ENCODE assay signal across 13 cellular contexts in genomic region chr6:7150381-7151064, GRCh38. TPM values are rescaled to one million over a fixed set of nuclear protein-coding genes. Genes with fewer than 3 reads are reported as not detected.
A peak's percentile ranks its signal among the peaks of the same experiment; 100 is the strongest.
DNase-seq lines count a peak whose midpoint lies in the region; ATAC-seq and TF ChIP-seq lines count a peak whose summit lies in the region.
"Had no signal": no experiment of that assay in that cellular context is flagged by ENCODE, and none has a peak within 500 bp of the region (broad histone marks: within the 10 kb centered on the region; RNA-seq: fewer than 3 reads in every experiment).

No MANE protein-coding gene starts in this region.

- CTCF ChIA-PET in PC-3 (lab: Charles Lee) = no interaction called here

- no peak overlapping the region for H3K9ac ChIP-seq in PC-3 (ENCODE audit: low read length)

- H3K4me1 Mint-ChIP-seq in HFFc6 (ENCODE audit: low read depth) = peaks cover 95% of the 10 kb centered on the region
- H3K4me1 Mint-ChIP-seq in activated T-helper 17 cell treated with anti-CD3 and anti-CD28 coated beads, Interleukin-2, amount 50 U/mL, for 72 hours = peaks cover 64% of the 10 kb centered on the region
- H3K4me1 Mint-ChIP-seq in nephron = peaks cover 75% of the 10 kb centered on the region

- no peaks in the 10 kb centered on the region for H3K9me2 ChIP-seq in PC-3 (replicated peaks; ENCODE audit: low read length)

- ATAC-seq in activated T-helper 17 cell treated with anti-CD3 and anti-CD28 coated beads, Interleukin-2, amount 50 U/mL, for 72 hours (replicated peaks) = no peak
- ATAC-seq in PC-3 = no peak
- ATAC-seq in HG02884 (IDR thresholded peaks at IDR 0.05; ENCODE audit: unreplicated experiment) = no peak

- H3K4me3 Mint-ChIP-seq in HFFc6 (no peak overlapping the region), nephron (no peak overlapping the region)
- no peak overlapping the region for H3K4me3 Mint-ChIP-seq in activated T-helper 17 cell treated with anti-CD3 and anti-CD28 coated beads, Interleukin-2, amount 50 U/mL, for 72 hours

- H3K79me2 ChIP-seq in PC-3 (ENCODE audit: low read length) (peaks cover 99% of the 10 kb centered on the region), osteoblast (ENCODE audit: insufficient read depth, low read length) (peaks cover 96% of the 10 kb centered on the region)

- H3K27me3 ChIP-seq in PC-3 (ENCODE audit: low read length) = no peaks in the 10 kb centered on the region
- H3K27me3 ChIP-seq in tibial nerve = no peaks in the 10 kb centered on the region
- no peaks in the 10 kb centered on the region for H3K27me3 ChIP-seq in osteoblast (ENCODE audit: insufficient read depth, low read length)
- H3K27me3 ChIP-seq: vagina had no signal

- H3K36me3 ChIP-seq in PC-3 (ENCODE audit: low read depth, low read length) = peaks cover 9% of the 10 kb centered on the region; the same call in 1 of the 2 replicates
- no peaks in the 10 kb centered on the region for H3K36me3 ChIP-seq in tibial nerve
- peaks cover 5% of the 10 kb centered on the region for H3K36me3 ChIP-seq in osteoblast (ENCODE audit: insufficient read depth, low read length)
- H3K36me3 ChIP-seq: vagina had no signal

- TF ChIP-seq CTCF in HFFc6 (IDR thresholded peaks at IDR 0.05) (no peak), nephron (IDR thresholded peaks at IDR 0.05; ENCODE audit: unreplicated experiment in 3 of 3) (no peak), PC-3 (conservative IDR thresholded peaks at IDR 0.05; ENCODE audit: low read depth, low read length) (no peak), tibial nerve (IDR thresholded peaks at IDR 0.05) (no peak), osteoblast (IDR thresholded peaks at IDR 0.05; ENCODE audit: extremely low read depth, low read depth, low read length) (no peak)

- H3K27me3 Mint-ChIP-seq in HFFc6 (ENCODE audit: insufficient read depth) (no peaks in the 10 kb centered on the region; the same call in 1 of the 2 replicates), nephron (ENCODE audit: low read depth) (no peaks in the 10 kb centered on the region)
- no peaks in the 10 kb centered on the region for H3K27me3 Mint-ChIP-seq in activated T-helper 17 cell treated with anti-CD3 and anti-CD28 coated beads, Interleukin-2, amount 50 U/mL, for 72 hours

- H4K20me1 ChIP-seq in PC-3 (ENCODE audit: low read length) (peaks cover 11% of the 10 kb centered on the region; the same call in 1 of the 2 replicates), osteoblast (ENCODE audit: insufficient read depth, low read length) (peaks cover 9% of the 10 kb centered on the region)

- H3K9me3 Mint-ChIP-seq in HFFc6 (no peaks in the 10 kb centered on the region), nephron (no peaks in the 10 kb centered on the region)
- H3K9me3 Mint-ChIP-seq in activated T-helper 17 cell treated with anti-CD3 and anti-CD28 coated beads, Interleukin-2, amount 50 U/mL, for 72 hours = no peaks in the 10 kb centered on the region

- DNase-seq in HFFc6 (no peak), NCI-H2029 (lab: John Stamatoyannopoulos, UW) (peak; percentile 96), PC-3 (no peak), tibial nerve (ENCODE audit: low spot score in 2 of 2) (no peak), osteoblast (ENCODE audit: insufficient read length, low spot score, missing footprints) (no peak)
- DNase-seq: COR-L47, hypothalamus, small intestine, T-helper 2 cell had no signal

- H3K4me3 ChIP-seq in PC-3 (ENCODE audit: low read length) = no peak overlapping the region
- no peak overlapping the region for H3K4me3 ChIP-seq in tibial nerve
- no peak overlapping the region for H3K4me3 ChIP-seq in osteoblast (ENCODE audit: insufficient read depth, low read length)
- H3K4me3 ChIP-seq: vagina had no signal

- H3K27ac Mint-ChIP-seq in HFFc6 (peak overlapping the region; percentile 64), nephron (peak overlapping the region; percentile 46 to 83 (median 67))
- H3K27ac Mint-ChIP-seq in activated T-helper 17 cell treated with anti-CD3 and anti-CD28 coated beads, Interleukin-2, amount 50 U/mL, for 72 hours = peak overlapping the region; percentile 21

- H3K4me2 ChIP-seq in PC-3 (ENCODE audit: low read length) = no peak overlapping the region
- H3K4me2 ChIP-seq in osteoblast (ENCODE audit: insufficient read depth, low read length) = no peak overlapping the region

- TF ChIP-seq EP300 in tibial nerve (IDR thresholded peaks at IDR 0.05) = no peak

- H3F3A ChIP-seq in PC-3 (ENCODE audit: low read length, unreplicated experiment) = no peaks in the 10 kb centered on the region

- H3K4me1 ChIP-seq in PC-3 (ENCODE audit: insufficient read depth, low read length) = peaks cover 57% of the 10 kb centered on the region
- peaks cover 0 to 84% (median 41%) of the 10 kb centered on the region in 4 donors for H3K4me1 ChIP-seq in tibial nerve
- peaks cover 61% of the 10 kb centered on the region for H3K4me1 ChIP-seq in osteoblast (ENCODE audit: insufficient read depth, low read length)

- POLR2A ChIA-PET in PC-3 (lab: Charles Lee; ENCODE audit: unreplicated experiment) = no interaction called here

- no peak overlapping the region for H3K27ac ChIP-seq in PC-3 (ENCODE audit: low read length)
- H3K27ac ChIP-seq in tibial nerve = no peak overlapping the region
- no peak overlapping the region for H3K27ac ChIP-seq in osteoblast (ENCODE audit: low read depth, low read length)
- H3K27ac ChIP-seq: vagina had no signal

- no peak for TF ChIP-seq POLR2A in tibial nerve (IDR thresholded peaks at IDR 0.05)

- 76 to 81% methylated on average over 14 of the region's 14 CpGs for WGBS in tibial nerve, 2 donors

- intact Hi-C loops in PC-3 (cut with micrococcal nuclease) = no loop called here

- H3K36me3 Mint-ChIP-seq in HFFc6 (ENCODE audit: low read depth) = peaks cover 4% of the 10 kb centered on the region; the same call in 1 of the 2 replicates
- H3K36me3 Mint-ChIP-seq in activated T-helper 17 cell treated with anti-CD3 and anti-CD28 coated beads, Interleukin-2, amount 50 U/mL, for 72 hours (ENCODE audit: low read depth) = peaks cover 8% of the 10 kb centered on the region
- H3K36me3 Mint-ChIP-seq in nephron (ENCODE audit: low read depth) = no peaks in the 10 kb centered on the region

- H2AFZ ChIP-seq in PC-3 (ENCODE audit: low read length) = no peak overlapping the region
- no peak overlapping the region for H2AFZ ChIP-seq in osteoblast (ENCODE audit: low read length)

- H3K9me3 ChIP-seq in PC-3 (ENCODE audit: low read length) (no peaks in the 10 kb centered on the region), tibial nerve (no peaks in the 10 kb centered on the region), osteoblast (ENCODE audit: low read depth, low read length) (no peaks in the 10 kb centered on the region)
- H3K9me3 ChIP-seq: vagina had no signal

- no TSS peak for BruUV-seq in PC-3 (replicated peaks; lab: Mats Ljungman, UMichigan)

RNA-seq across cellular contexts. Expression of gene RREB1, which starts 42.8 kb away (rescaled TPM):
- total RNA-seq in HFFc6 (2021; fragmentation: NEBNext Ultra II Directional; extraction: Animal tissue kit (Norgen Biotek cat#: 25700)) = 10 to 100 TPM; 17.5 to 23.5 (median 20.1) TPM
- total RNA-seq in activated T-helper 17 cell treated with anti-CD3 and anti-CD28 coated beads, Interleukin-2, amount 50 U/mL, for 72 hours = 10 to 100 TPM; 14.8 to 21.9 TPM
- 26.0 and 31.8 TPM in 2 replicates for total RNA-seq in PC-3 (2014; rRNA removed)
- total RNA-seq in tibial nerve = 10 to 100 TPM; 32.3 to 61.5 (median 36.3) TPM
- total RNA-seq in osteoblast = 25.9 and 29.3 TPM in 2 replicates
